Comparison of ENCODE assay signal across 2 cellular contexts in the genomic region with DNA sequence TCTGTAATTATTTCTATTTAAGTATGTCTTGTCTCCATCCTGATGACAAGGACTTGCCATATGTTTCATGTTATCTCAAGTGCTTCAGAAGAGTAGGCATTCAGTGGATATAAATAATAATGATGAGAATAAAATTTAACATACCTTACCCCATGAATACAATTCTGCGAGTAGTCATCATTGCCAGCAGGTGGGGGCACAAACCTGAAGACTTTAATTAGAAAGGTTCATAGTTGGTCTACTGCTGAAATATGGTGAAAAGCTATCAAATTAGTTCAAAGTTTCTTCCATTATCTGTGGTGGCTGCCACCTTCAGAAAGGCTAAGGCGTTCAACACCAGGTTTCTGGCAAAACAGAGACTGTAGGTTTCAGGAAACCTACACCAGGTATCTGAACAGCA.
TF ChIP-seq lines count a peak whose summit lies in the region.

No MANE protein-coding gene starts in this region.

TF ChIP-seq in A549, 52 proteins besides CTCF, POLR2A, EP300 and RAD21 (continued from another document):
- TF ChIP-seq CBX8 (IDR thresholded peaks at IDR 0.05) = no peak
- TF ChIP-seq MAZ (IDR thresholded peaks at IDR 0.05; ENCODE audit: borderline replicate concordance, low read depth, low read length) = no peak
TF ChIP-seq in A549: peak in this region for 1.

TF ChIP-seq in IMR-90, 13 proteins besides CTCF, POLR2A, EP300 and RAD21 (continued from another document):
- TF ChIP-seq, protein P1, sequence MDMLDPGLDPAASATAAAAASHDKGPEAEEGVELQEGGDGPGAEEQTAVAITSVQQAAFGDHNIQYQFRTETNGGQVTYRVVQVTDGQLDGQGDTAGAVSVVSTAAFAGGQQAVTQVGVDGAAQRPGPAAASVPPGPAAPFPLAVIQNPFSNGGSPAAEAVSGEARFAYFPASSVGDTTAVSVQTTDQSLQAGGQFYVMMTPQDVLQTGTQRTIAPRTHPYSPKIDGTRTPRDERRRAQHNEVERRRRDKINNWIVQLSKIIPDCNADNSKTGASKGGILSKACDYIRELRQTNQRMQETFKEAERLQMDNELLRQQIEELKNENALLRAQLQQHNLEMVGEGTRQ (IDR thresholded peaks at IDR 0.05; ENCODE audit: low read depth, low read length) = no peak
- TF ChIP-seq SMC3 (IDR thresholded peaks at IDR 0.05; ENCODE audit: low read depth, low read length) (no peak), RCOR1 (IDR thresholded peaks at IDR 0.05; ENCODE audit: insufficient replicate concordance, low read length) (no peak), RFX5 (IDR thresholded peaks at IDR 0.05; ENCODE audit: low read depth, low read length) (no peak), FOS (IDR thresholded peaks at IDR 0.05; ENCODE audit: low read depth, low read length) (no peak), MXI1 (IDR thresholded peaks at IDR 0.05; ENCODE audit: borderline replicate concordance, low read depth, low read length) (no peak), BHLHE40 (IDR thresholded peaks at IDR 0.05; ENCODE audit: low read depth, low read length) (no peak)
